11 cellular contexts compared by ENCODE assay signal in the genomic region with DNA sequence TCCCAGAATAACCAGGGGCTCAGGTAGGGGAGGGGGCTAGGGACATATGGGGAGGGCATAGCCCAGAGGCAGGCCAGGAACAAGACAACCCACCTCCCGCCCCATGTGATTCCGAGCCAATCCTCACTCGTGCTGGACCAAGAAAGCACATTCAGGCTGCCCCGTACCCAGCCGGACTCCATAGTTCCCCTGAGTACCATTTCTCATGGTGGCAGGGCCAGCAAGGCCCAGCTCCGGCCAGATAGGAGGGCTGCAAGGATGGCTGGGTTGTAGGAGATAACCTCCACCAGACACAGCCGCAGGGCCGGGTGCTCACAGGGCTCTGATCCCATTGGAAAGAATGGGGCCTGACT. TPM values are rescaled to one million over a fixed set of nuclear protein-coding genes. Genes with fewer than 3 reads are reported as not detected.
DNase-seq lines count a peak whose midpoint lies in the region; ATAC-seq and TF ChIP-seq lines count a peak whose summit lies in the region.
"Had no signal": no experiment of that assay in that cellular context is flagged by ENCODE, and none has a peak within 500 bp of the region (broad histone marks: within the 10 kb centered on the region; RNA-seq: fewer than 3 reads in every experiment).

No MANE protein-coding gene starts in this region.

- H3K9me3 Mint-ChIP-seq in activated CD8-positive, alpha-beta T cell treated with anti-CD3 and anti-CD28 coated beads, Interleukin-2, amount 10 ng/mL, durations not matched to agents 7 days and 5 days (ENCODE audit: insufficient read depth): no peaks in the 10 kb centered on the region
- H3K9me3 Mint-ChIP-seq in activated CD8-positive, alpha-beta T cell treated with anti-CD3 and anti-CD28 coated beads for 36 hours: no peaks in the 10 kb centered on the region
- no peaks in the 10 kb centered on the region for H3K9me3 Mint-ChIP-seq in activated naive CD8-positive, alpha-beta T cell treated with anti-CD3 and anti-CD28 coated beads, Interleukin-2, amount 50 U/mL, for 24 hours
- no peaks in the 10 kb centered on the region for H3K9me3 Mint-ChIP-seq in memory B cell

- TF ChIP-seq CTCF in activated CD8-positive, alpha-beta T cell treated with anti-CD3 and anti-CD28 coated beads for 36 hours (IDR thresholded peaks at IDR 0.05): no peak
- no peak for TF ChIP-seq CTCF in omental fat pad (IDR thresholded peaks at IDR 0.05)

- peak overlapping the region; percentile 20 for H3K27ac Mint-ChIP-seq in activated CD8-positive, alpha-beta T cell treated with anti-CD3 and anti-CD28 coated beads, Interleukin-2, amount 10 ng/mL, durations not matched to agents 7 days and 5 days
- H3K27ac Mint-ChIP-seq in activated CD8-positive, alpha-beta T cell treated with anti-CD3 and anti-CD28 coated beads for 36 hours: no peak overlapping the region
- H3K27ac Mint-ChIP-seq in activated naive CD8-positive, alpha-beta T cell treated with anti-CD3 and anti-CD28 coated beads, Interleukin-2, amount 50 U/mL, for 24 hours: peak overlapping the region; percentile 82
- peak overlapping the region; percentile 87 for H3K27ac Mint-ChIP-seq in memory B cell

- H3K36me3 Mint-ChIP-seq in activated CD8-positive, alpha-beta T cell treated with anti-CD3 and anti-CD28 coated beads, Interleukin-2, amount 10 ng/mL, durations not matched to agents 7 days and 5 days (ENCODE audit: low read depth): peaks cover 8% of the 10 kb centered on the region
- peaks cover 33% of the 10 kb centered on the region for H3K36me3 Mint-ChIP-seq in activated CD8-positive, alpha-beta T cell treated with anti-CD3 and anti-CD28 coated beads for 36 hours (ENCODE audit: low read depth)
- peaks cover 54% of the 10 kb centered on the region for H3K36me3 Mint-ChIP-seq in activated naive CD8-positive, alpha-beta T cell treated with anti-CD3 and anti-CD28 coated beads, Interleukin-2, amount 50 U/mL, for 24 hours (ENCODE audit: low read depth)
- peaks cover 12% of the 10 kb centered on the region for H3K36me3 Mint-ChIP-seq in memory B cell

- H3K27me3 Mint-ChIP-seq in activated CD8-positive, alpha-beta T cell treated with anti-CD3 and anti-CD28 coated beads, Interleukin-2, amount 10 ng/mL, durations not matched to agents 7 days and 5 days (ENCODE audit: low read depth): no peaks in the 10 kb centered on the region
- no peaks in the 10 kb centered on the region for H3K27me3 Mint-ChIP-seq in activated CD8-positive, alpha-beta T cell treated with anti-CD3 and anti-CD28 coated beads for 36 hours
- no peaks in the 10 kb centered on the region for H3K27me3 Mint-ChIP-seq in activated naive CD8-positive, alpha-beta T cell treated with anti-CD3 and anti-CD28 coated beads, Interleukin-2, amount 50 U/mL, for 24 hours
- H3K27me3 Mint-ChIP-seq in memory B cell: no peaks in the 10 kb centered on the region

- DNase-seq in activated CD8-positive, alpha-beta T cell treated with anti-CD3 and anti-CD28 coated beads, Interleukin-2, amount 10 ng/mL, durations not matched to agents 7 days and 5 days: no peak
- no peak for DNase-seq in activated CD8-positive, alpha-beta T cell treated with anti-CD3 and anti-CD28 coated beads for 36 hours
- no peak for DNase-seq in activated naive CD8-positive, alpha-beta T cell treated with anti-CD3 and anti-CD28 coated beads, Interleukin-2, amount 50 U/mL, for 24 hours
- DNase-seq in memory B cell (ENCODE audit: low spot score in 2 of 2): no peak
- peak in 9 of 49 donors; percentile 40 to 71 (median 60) for DNase-seq in substantia nigra (lab: John Stamatoyannopoulos, UW)
- DNase-seq in NCI-H1436 (lab: John Stamatoyannopoulos, UW): no peak
- DNase-seq in putamen (ENCODE audit: low spot score): no peak
- no peak for DNase-seq in omental fat pad (ENCODE audit: low spot score)
- DNase-seq: NCI-H510A treated with DMSO at 0.1 percent for 48 hours, SHP77 treated with DMSO at 0.1 percent for 48 hours, upper lobe of right lung had no signal

- POLR2A ChIA-PET in activated CD8-positive, alpha-beta T cell treated with anti-CD3 and anti-CD28 coated beads, Interleukin-2, amount 10 ng/mL, durations not matched to agents 7 days and 5 days (lab: Charles Lee): interaction anchor here (1.1 kb wide), 1 partner anchor 19 kb away, joined by 3 read pairs; no protein-coding TSS in a partner anchor
- POLR2A ChIA-PET in activated CD8-positive, alpha-beta T cell treated with anti-CD3 and anti-CD28 coated beads for 36 hours (lab: Charles Lee): interaction anchor here (1.0 to 2.1 kb wide), 2 partner anchors 15 to 21 kb away, joined by 4 to 5 read pairs; no protein-coding TSS in a partner anchor

- CTCF ChIA-PET in activated CD8-positive, alpha-beta T cell treated with anti-CD3 and anti-CD28 coated beads, Interleukin-2, amount 10 ng/mL, durations not matched to agents 7 days and 5 days (lab: Charles Lee): interaction anchor here (1.0 to 27.0 kb wide), 3 partner anchors 16 to 43 kb away, joined by 3 to 677 read pairs (median 3); no protein-coding TSS in a partner anchor
- CTCF ChIA-PET in activated CD8-positive, alpha-beta T cell treated with anti-CD3 and anti-CD28 coated beads for 36 hours (lab: Charles Lee): interaction anchor here (0.7 to 38.4 kb wide), 2 partner anchors 10 to 43 kb away, joined by 3 to 840 read pairs; no protein-coding TSS in a partner anchor

- no peak overlapping the region for H3K4me3 Mint-ChIP-seq in activated CD8-positive, alpha-beta T cell treated with anti-CD3 and anti-CD28 coated beads, Interleukin-2, amount 10 ng/mL, durations not matched to agents 7 days and 5 days
- no peak overlapping the region for H3K4me3 Mint-ChIP-seq in activated CD8-positive, alpha-beta T cell treated with anti-CD3 and anti-CD28 coated beads for 36 hours
- peak overlapping the region; percentile 51 for H3K4me3 Mint-ChIP-seq in activated naive CD8-positive, alpha-beta T cell treated with anti-CD3 and anti-CD28 coated beads, Interleukin-2, amount 50 U/mL, for 24 hours
- H3K4me3 Mint-ChIP-seq in memory B cell: peak overlapping the region; percentile 74

- H3K4me1 Mint-ChIP-seq in activated CD8-positive, alpha-beta T cell treated with anti-CD3 and anti-CD28 coated beads, Interleukin-2, amount 10 ng/mL, durations not matched to agents 7 days and 5 days (ENCODE audit: low read depth): peaks cover 59% of the 10 kb centered on the region
- H3K4me1 Mint-ChIP-seq in activated CD8-positive, alpha-beta T cell treated with anti-CD3 and anti-CD28 coated beads for 36 hours (ENCODE audit: low read depth): peaks cover 69% of the 10 kb centered on the region
- peaks cover 90% of the 10 kb centered on the region for H3K4me1 Mint-ChIP-seq in activated naive CD8-positive, alpha-beta T cell treated with anti-CD3 and anti-CD28 coated beads, Interleukin-2, amount 50 U/mL, for 24 hours
- H3K4me1 Mint-ChIP-seq in memory B cell: peaks cover 80% of the 10 kb centered on the region

- no peak for ATAC-seq in activated CD8-positive, alpha-beta T cell treated with anti-CD3 and anti-CD28 coated beads, Interleukin-2, amount 10 ng/mL, durations not matched to agents 7 days and 5 days
- no peak for ATAC-seq in activated CD8-positive, alpha-beta T cell treated with anti-CD3 and anti-CD28 coated beads for 36 hours
- ATAC-seq in activated naive CD8-positive, alpha-beta T cell treated with anti-CD3 and anti-CD28 coated beads, Interleukin-2, amount 50 U/mL, for 24 hours: no peak
- ATAC-seq in memory B cell (ENCODE audit: low read depth) (no peak), omental fat pad (ENCODE audit: low FRiP score) (no peak)

- intact Hi-C loops in activated CD8-positive, alpha-beta T cell treated with anti-CD3 and anti-CD28 coated beads for 36 hours (cut with micrococcal nuclease): no loop called here

- peak overlapping the region; percentile 99 for H3K27ac ChIP-seq in substantia nigra (ENCODE audit: low read depth, low read length, poor library complexity, severe bottlenecking)
- H3K27ac ChIP-seq: upper lobe of right lung had no signal

RNA-seq across cellular contexts. Expression of a gene that starts 11.4 kb away (rescaled TPM):
- 10 to 100 TPM; 16.1 to 16.9 TPM for total RNA-seq in activated CD8-positive, alpha-beta T cell treated with anti-CD3 and anti-CD28 coated beads, Interleukin-2, amount 10 ng/mL, durations not matched to agents 7 days and 5 days
- total RNA-seq in activated CD8-positive, alpha-beta T cell treated with anti-CD3 and anti-CD28 coated beads for 36 hours: 10 to 100 TPM; 62.4 TPM
- total RNA-seq in omental fat pad: 1 to 10 TPM; 1.2 to 7.6 (median 3.4) TPM

RNA-seq across cellular contexts. Expression of a gene that starts 38.6 kb away (rescaled TPM):
- total RNA-seq in activated CD8-positive, alpha-beta T cell treated with anti-CD3 and anti-CD28 coated beads, Interleukin-2, amount 10 ng/mL, durations not matched to agents 7 days and 5 days: 10 to 100 TPM; 60.8 to 71.4 TPM
- 10 to 100 TPM; 48.8 to 53.3 TPM for total RNA-seq in activated CD8-positive, alpha-beta T cell treated with anti-CD3 and anti-CD28 coated beads for 36 hours
- total RNA-seq in omental fat pad: 10 to 100 TPM; 28.0 to 39.2 (median 34.8) TPM

RNA-seq across cellular contexts. Expression of a gene that starts 54.9 kb away (rescaled TPM):
- not detected for total RNA-seq in activated CD8-positive, alpha-beta T cell treated with anti-CD3 and anti-CD28 coated beads, Interleukin-2, amount 10 ng/mL, durations not matched to agents 7 days and 5 days
- under 1 TPM; 0.29 to 0.31 TPM for total RNA-seq in activated CD8-positive, alpha-beta T cell treated with anti-CD3 and anti-CD28 coated beads for 36 hours
- 1 to 10 TPM; 1.3 to 4.8 (median 1.4) TPM for total RNA-seq in omental fat pad

Comparison
In these comparisons a context has a peak if more than half of its experiments do, and no peak if none do; other contexts are left out.
1. H3K4me3 Mint-ChIP-seq: peak in activated naive CD8-positive, alpha-beta T cell treated with anti-CD3 and anti-CD28 coated beads, Interleukin-2, amount 50 U/mL, for 24 hours (single experiment) and memory B cell (single experiment); none in activated CD8-positive, alpha-beta T cell treated with anti-CD3 and anti-CD28 coated beads, Interleukin-2, amount 10 ng/mL, durations not matched to agents 7 days and 5 days (single experiment) and activated CD8-positive, alpha-beta T cell treated with anti-CD3 and anti-CD28 coated beads for 36 hours (single experiment).